28 cellular contexts compared by ENCODE assay signal in genomic region chr16:78405833-78406232, GRCh38.
"Had no signal": no experiment of that assay in that cellular context is flagged by ENCODE, and none has a peak within 500 bp of the region (broad histone marks: within the 10 kb centered on the region; RNA-seq: fewer than 3 reads in every experiment).

No MANE protein-coding gene starts in this region.

- H3K36me3 ChIP-seq: brain microvascular endothelial cell, colonic mucosa, WERI-Rb-1 had no signal

- H3K27me3 ChIP-seq: brain microvascular endothelial cell, colonic mucosa had no signal

- ATAC-seq: activated CD4-positive, CD25-positive, alpha-beta regulatory T cell treated with anti-CD3 and anti-CD28 coated beads, Interleukin-2, amount 50 U/mL, for 24 hours; activated CD8-positive, alpha-beta T cell treated with anti-CD3 and anti-CD28 coated beads for 36 hours; activated T-cell treated with anti-CD3 and anti-CD28 coated beads, Interleukin-2, amount 50 U/mL, for 4 hours; activated T-helper 17 cell treated with anti-CD3 and anti-CD28 coated beads, Interleukin-2, amount 50 U/mL, for 72 hours; esophagus mucosa; T-helper 17 cell had no signal

- H3K9me3 Mint-ChIP-seq: activated T-helper 17 cell treated with anti-CD3 and anti-CD28 coated beads, Interleukin-2, amount 50 U/mL, for 72 hours had no signal

- H3K27ac Mint-ChIP-seq: activated B cell treated with CpG ODN at 0.5 μM for 24 hours; activated CD8-positive, alpha-beta T cell treated with anti-CD3 and anti-CD28 coated beads for 36 hours; activated naive CD8-positive, alpha-beta T cell; activated T-helper 17 cell treated with anti-CD3 and anti-CD28 coated beads, Interleukin-2, amount 50 U/mL, for 72 hours; T-helper 17 cell; T-helper 2 cell treated with Interferon-gamma antibody and Interleukin-4, amounts not matched to agents 5 μg/mL and 100 μg/mL, for 36 hours had no signal

- H3K4me1 ChIP-seq: colonic mucosa had no signal

- H3K27me3 Mint-ChIP-seq: activated B cell treated with CpG ODN at 0.5 μM for 24 hours; activated CD8-positive, alpha-beta T cell treated with anti-CD3 and anti-CD28 coated beads for 36 hours; activated naive CD8-positive, alpha-beta T cell; activated T-helper 17 cell treated with anti-CD3 and anti-CD28 coated beads, Interleukin-2, amount 50 U/mL, for 72 hours; central memory CD8-positive, alpha-beta T cell; T-helper 17 cell had no signal

- DNase-seq: activated B cell treated with CpG ODN at 0.5 μM for 24 hours; activated CD4-positive, alpha-beta T cell treated with anti-CD3 and anti-CD28 coated beads for 48 hours; activated CD4-positive, alpha-beta T cell treated with anti-CD3 and anti-CD28 coated beads, Interleukin-2, amount 50 U/mL, for 1 hour; activated CD4-positive, alpha-beta T cell treated with anti-CD3 and anti-CD28 coated beads, Interleukin-2, amount 50 U/mL, for 48 hours; activated CD8-positive, alpha-beta memory T cell treated with anti-CD3 and anti-CD28 coated beads for 24 hours; activated CD8-positive, alpha-beta T cell treated with anti-CD3 and anti-CD28 coated beads for 36 hours; activated effector memory CD4-positive, alpha-beta T cell treated with Interleukin-2 at 50 U/mL for 16 hours; activated gamma-delta T cell treated with Interleukin-2 at 50 U/mL for 16 hours; activated naive CD4-positive, alpha-beta T cell treated with anti-CD3 and anti-CD28 coated beads, Interleukin-2, amount 50 U/mL, for 16 hours; activated naive CD4-positive, alpha-beta T cell treated with Interleukin-2 at 50 U/mL for 16 hours; activated T-cell treated with anti-CD3 and anti-CD28 coated beads, Interleukin-2, amount 50 U/mL, for 4 hours; amniotic stem cell; anterior cingulate cortex; brain microvascular endothelial cell; colonic mucosa; effector CD8-positive, alpha-beta T cell; foreskin fibroblast; T-helper 1 cell; T-helper 17 cell; T1000; WERI-Rb-1 had no signal

- H3K4me3 ChIP-seq: colonic mucosa had no signal

- H3K4me3 Mint-ChIP-seq: activated B cell treated with CpG ODN at 0.5 μM for 24 hours; activated CD8-positive, alpha-beta T cell treated with anti-CD3 and anti-CD28 coated beads for 36 hours; activated naive CD8-positive, alpha-beta T cell; activated T-cell treated with anti-CD3 and anti-CD28 coated beads, Interleukin-2, amount 50 U/mL, for 4 hours; activated T-helper 17 cell treated with anti-CD3 and anti-CD28 coated beads, Interleukin-2, amount 50 U/mL, for 72 hours; central memory CD8-positive, alpha-beta T cell; T-helper 17 cell; T-helper 2 cell treated with Interferon-gamma antibody and Interleukin-4, amounts not matched to agents 5 μg/mL and 100 μg/mL, for 36 hours had no signal

- H3K27ac ChIP-seq: brain microvascular endothelial cell, colonic mucosa, epithelial cell of prostate, WERI-Rb-1 had no signal

- H3K4me1 Mint-ChIP-seq: activated B cell treated with CpG ODN at 0.5 μM for 24 hours; activated T-helper 17 cell treated with anti-CD3 and anti-CD28 coated beads, Interleukin-2, amount 50 U/mL, for 72 hours; central memory CD8-positive, alpha-beta T cell; T-helper 17 cell had no signal

- H3K9me3 ChIP-seq: colonic mucosa had no signal
